ENCODE assay signal across 8 cellular contexts in the genomic region with DNA sequence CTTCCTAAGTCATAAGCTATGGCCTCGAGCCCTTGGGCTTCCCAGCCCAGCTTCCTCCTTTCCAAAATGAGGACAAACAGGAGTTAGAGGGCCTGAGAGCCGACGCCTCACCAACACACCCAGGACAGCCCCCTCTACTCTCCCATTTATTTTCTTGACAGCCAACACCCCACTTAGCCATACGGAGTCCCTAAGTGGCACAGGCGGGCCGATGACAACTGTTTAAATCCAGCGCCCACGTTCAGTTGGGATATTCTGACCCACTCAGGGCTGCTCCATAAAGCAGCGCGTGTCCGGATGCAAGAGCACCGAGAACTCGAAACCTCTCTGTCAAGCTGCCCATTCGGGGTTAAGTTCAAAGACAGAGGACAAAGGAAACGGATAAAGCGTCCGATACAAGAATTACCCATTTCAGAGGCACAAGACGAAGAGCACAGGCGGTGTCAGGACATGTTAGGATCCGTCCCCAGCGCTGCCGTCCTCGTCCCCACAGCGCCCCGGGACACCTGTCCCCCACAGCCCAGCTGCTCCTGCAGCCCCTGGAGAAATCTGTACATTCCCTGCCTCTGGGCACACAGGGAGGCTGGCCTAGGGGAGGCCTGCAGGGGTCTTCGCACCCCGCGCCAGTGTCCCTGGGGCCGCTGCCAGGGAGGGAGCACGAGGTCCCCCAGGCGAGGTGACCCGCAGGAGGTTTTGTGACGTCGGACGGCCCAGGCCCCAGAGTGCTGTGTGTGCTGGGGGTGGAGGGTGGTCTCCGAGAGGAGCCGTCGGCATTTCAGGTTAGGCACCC. TPM values are rescaled to one million over a fixed set of nuclear protein-coding genes. Genes with fewer than 3 reads are reported as not detected.
A peak's percentile ranks its signal among the peaks of the same experiment; 100 is the strongest.
DNase-seq lines count a peak whose midpoint lies in the region; ATAC-seq, FAIRE-seq and TF ChIP-seq lines count a peak whose summit lies in the region.

No MANE protein-coding gene starts in this region.

- ATAC-seq in HG03159 (IDR thresholded peaks at IDR 0.05; ENCODE audit: unreplicated experiment) (peak; percentile 17), pancreas (peak; percentile 7 to 13 (median 9))

- H3K27me3 ChIP-seq in pancreas = no peaks in the 10 kb centered on the region

- H3K27me3 Mint-ChIP-seq in activated naive CD4-positive, alpha-beta T cell treated with anti-CD3 and anti-CD28 coated beads for 36 hours (ENCODE audit: low read depth) = no peaks in the 10 kb centered on the region
- no peaks in the 10 kb centered on the region for H3K27me3 Mint-ChIP-seq in activated CD4-positive, alpha-beta memory T cell treated with anti-CD3 and anti-CD28 coated beads for 36 hours

- H3K36me3 ChIP-seq in pancreas = no peaks in the 10 kb centered on the region

- CTCF ChIA-PET in activated naive CD4-positive, alpha-beta T cell treated with anti-CD3 and anti-CD28 coated beads for 36 hours (lab: Charles Lee) = interaction anchor here (0.9 to 1.8 kb wide), 2 partner anchors 13 to 24 kb away, joined by 3 to 4 read pairs; no protein-coding TSS in a partner anchor
- CTCF ChIA-PET in activated CD4-positive, alpha-beta memory T cell treated with anti-CD3 and anti-CD28 coated beads for 36 hours (lab: Charles Lee) = interaction anchor here (0.7 to 1.6 kb wide), 3 partner anchors 13 to 76 kb away, joined by 3 to 5 read pairs (median 3); no protein-coding TSS in a partner anchor

- FAIRE-seq in pancreas (lab: Jason Lieb, UNC) = no peak

- DNase-seq in activated naive CD4-positive, alpha-beta T cell treated with anti-CD3 and anti-CD28 coated beads for 36 hours = peak; percentile 16
- DNase-seq in activated naive CD4-positive, alpha-beta T cell treated with anti-CD3 and anti-CD28 coated beads, Interleukin-2, amount 50 U/mL, for 16 hours = no peak
- peak; percentile 21 for DNase-seq in activated CD4-positive, alpha-beta memory T cell treated with anti-CD3 and anti-CD28 coated beads for 36 hours
- DNase-seq in fibroblast of mammary gland (ENCODE audit: low read depth) = peak; percentile 40
- peak in 2 of 6 donors; percentile 11 to 39 for DNase-seq in pancreas
- DNase-seq in dedifferentiated amniotic fluid mesenchymal stem cell (ENCODE audit: extremely low spot score) = no peak
- DNase-seq in NCI-H1694 (lab: John Stamatoyannopoulos, UW) = no peak

- H3K4me3 ChIP-seq in fibroblast of mammary gland (ENCODE audit: control insufficient read depth, low read depth, low read length) (peak overlapping the region; percentile 51), pancreas (peak overlapping the region; percentile 49 to 76 (median 52))

- no peak for TF ChIP-seq CTCF in fibroblast of mammary gland (conservative IDR thresholded peaks at IDR 0.05; ENCODE audit: control insufficient read depth, insufficient read depth, low read depth, low read length)
- TF ChIP-seq CTCF in pancreas (IDR thresholded peaks at IDR 0.05) = no peak

- no peaks in the 10 kb centered on the region for H3K4me1 ChIP-seq in pancreas

- peak overlapping the region; percentile 92 for H3K27ac Mint-ChIP-seq in activated naive CD4-positive, alpha-beta T cell treated with anti-CD3 and anti-CD28 coated beads for 36 hours
- peak overlapping the region; percentile 95 for H3K27ac Mint-ChIP-seq in activated CD4-positive, alpha-beta memory T cell treated with anti-CD3 and anti-CD28 coated beads for 36 hours

- 16 to 39% methylated on average over 38 of the region's 38 CpGs for WGBS in pancreas, 2 donors

- POLR2A ChIA-PET in activated CD4-positive, alpha-beta memory T cell treated with anti-CD3 and anti-CD28 coated beads for 36 hours (lab: Charles Lee) = interaction anchor here (1.0 to 1.3 kb wide), 3 partner anchors 11 to 31 kb away, joined by 3 read pairs; no protein-coding TSS in a partner anchor

- H3K4me3 Mint-ChIP-seq in activated naive CD4-positive, alpha-beta T cell treated with anti-CD3 and anti-CD28 coated beads for 36 hours = peak overlapping the region; percentile 88
- H3K4me3 Mint-ChIP-seq in activated CD4-positive, alpha-beta memory T cell treated with anti-CD3 and anti-CD28 coated beads for 36 hours = peak overlapping the region; percentile 96

- H3K9me3 ChIP-seq in pancreas = no peaks in the 10 kb centered on the region

- H3K36me3 Mint-ChIP-seq in activated naive CD4-positive, alpha-beta T cell treated with anti-CD3 and anti-CD28 coated beads for 36 hours (ENCODE audit: low read depth) = peaks cover 7% of the 10 kb centered on the region
- peaks cover 11% of the 10 kb centered on the region for H3K36me3 Mint-ChIP-seq in activated CD4-positive, alpha-beta memory T cell treated with anti-CD3 and anti-CD28 coated beads for 36 hours

- peaks cover 29% of the 10 kb centered on the region for H3K4me1 Mint-ChIP-seq in activated naive CD4-positive, alpha-beta T cell treated with anti-CD3 and anti-CD28 coated beads for 36 hours (ENCODE audit: low read depth)
- H3K4me1 Mint-ChIP-seq in activated CD4-positive, alpha-beta memory T cell treated with anti-CD3 and anti-CD28 coated beads for 36 hours (ENCODE audit: low read depth) = peaks cover 21% of the 10 kb centered on the region

- H3K27ac ChIP-seq in pancreas = peak overlapping the region in 2 of 4 donors; percentile 22 to 23

- intact Hi-C loops in activated naive CD4-positive, alpha-beta T cell treated with anti-CD3 and anti-CD28 coated beads for 36 hours (cut with micrococcal nuclease) = loop anchor here (2.0 to 10.0 kb wide), 4 partner anchors 27 to 1017 kb away; a partner anchor contains a TSS
- intact Hi-C loops in activated CD4-positive, alpha-beta memory T cell treated with anti-CD3 and anti-CD28 coated beads for 36 hours (cut with micrococcal nuclease) = loop anchor here (5.0 to 10.0 kb wide), 2 partner anchors 73 to 1000 kb away; no protein-coding TSS in a partner anchor
- intact Hi-C loops in pancreas (cut with DNase I) = no loop called here

- H3K9me3 Mint-ChIP-seq in activated naive CD4-positive, alpha-beta T cell treated with anti-CD3 and anti-CD28 coated beads for 36 hours = no peaks in the 10 kb centered on the region
- H3K9me3 Mint-ChIP-seq in activated CD4-positive, alpha-beta memory T cell treated with anti-CD3 and anti-CD28 coated beads for 36 hours = no peaks in the 10 kb centered on the region

RNA-seq across cellular contexts. Expression of a gene that starts 1.2 kb away (rescaled TPM):
- 10 to 100 TPM; 57.0 to 57.6 TPM for total RNA-seq in activated naive CD4-positive, alpha-beta T cell treated with anti-CD3 and anti-CD28 coated beads for 36 hours
- total RNA-seq in activated CD4-positive, alpha-beta memory T cell treated with anti-CD3 and anti-CD28 coated beads for 36 hours = 10 to 100 TPM; 89.5 to 90.9 TPM
- total RNA-seq in pancreas = 10 to 100 TPM in 1 of 6 donors, 1 to 10 TPM in 5; 3.7 to 20.7 (median 6.4) TPM
- polyA plus RNA-seq in pancreas = 1 to 10 TPM; 2.5 to 4.3 TPM

Comparison
In these comparisons a context has a peak if more than half of its experiments do, and no peak if none do; other contexts are left out.
1. DNase-seq: peak in activated naive CD4-positive, alpha-beta T cell treated with anti-CD3 and anti-CD28 coated beads for 36 hours (single experiment), activated CD4-positive, alpha-beta memory T cell treated with anti-CD3 and anti-CD28 coated beads for 36 hours (single experiment) and fibroblast of mammary gland (single experiment); none in activated naive CD4-positive, alpha-beta T cell treated with anti-CD3 and anti-CD28 coated beads, Interleukin-2, amount 50 U/mL, for 16 hours (single experiment), dedifferentiated amniotic fluid mesenchymal stem cell (single experiment) and NCI-H1694 (single experiment).
2. intact Hi-C loops: an anchor here in activated naive CD4-positive, alpha-beta T cell treated with anti-CD3 and anti-CD28 coated beads for 36 hours (2.0 to 10.0 kb wide) and activated CD4-positive, alpha-beta memory T cell treated with anti-CD3 and anti-CD28 coated beads for 36 hours (5.0 to 10.0 kb wide); none called in pancreas.